ENCODE assay signal across 16 cellular contexts in the genomic region with DNA sequence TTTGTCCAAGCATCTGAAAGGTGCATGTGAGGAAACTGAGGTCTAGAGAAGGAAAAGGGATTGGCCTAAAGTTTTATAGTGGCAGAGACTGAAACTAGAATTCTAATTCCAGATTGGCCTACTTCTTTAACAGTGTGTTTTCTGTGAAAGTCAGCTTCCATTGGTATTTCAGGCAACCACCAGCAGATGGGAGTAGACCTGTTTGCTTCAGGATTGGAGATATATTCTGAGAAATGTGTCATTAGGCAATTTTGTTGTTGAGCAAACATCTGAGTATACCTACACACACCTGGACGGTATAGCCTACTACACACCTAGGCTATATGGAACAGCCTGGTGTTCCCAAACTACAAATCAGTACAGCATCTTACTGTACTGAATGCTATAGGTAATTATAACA.
A peak's percentile ranks its signal among the peaks of the same experiment; 100 is the strongest.
DNase-seq lines count a peak whose midpoint lies in the region; ATAC-seq and TF ChIP-seq lines count a peak whose summit lies in the region.
"Had no signal": no experiment of that assay in that cellular context is flagged by ENCODE, and none has a peak within 500 bp of the region (broad histone marks: within the 10 kb centered on the region; RNA-seq: fewer than 3 reads in every experiment).

No MANE protein-coding gene starts in this region.

- BruUV-seq in PC-3 (replicated peaks; lab: Mats Ljungman, UMichigan): no TSS peak

- intact Hi-C loops in PC-3 (cut with micrococcal nuclease): no loop called here

- H3K9me2 ChIP-seq in GM23338 (ENCODE audit: insufficient read depth): no peaks in the 10 kb centered on the region
- H3K9me2 ChIP-seq in PC-3 (replicated peaks; ENCODE audit: low read length): no peaks in the 10 kb centered on the region

- H3K9ac ChIP-seq in PC-3 (ENCODE audit: low read length): no peak overlapping the region

- H2AFZ ChIP-seq in GM23338 (no peak overlapping the region), PC-3 (ENCODE audit: low read length) (no peak overlapping the region)

- H3K4me1 ChIP-seq in GM23338 (ENCODE audit: insufficient read depth) (no peaks in the 10 kb centered on the region), PC-3 (ENCODE audit: insufficient read depth, low read length) (no peaks in the 10 kb centered on the region)
- H3K4me1 ChIP-seq: lower lobe of right lung had no signal

- H3K27ac Mint-ChIP-seq in GM23338: no peak overlapping the region
- H3K27ac Mint-ChIP-seq in nephron: no peak overlapping the region
- H3K27ac Mint-ChIP-seq: activated CD4-positive, alpha-beta T cell treated with anti-CD3 and anti-CD28 coated beads, Interleukin-2, amount 10 ng/mL, durations not matched to agents 7 days and 5 days; CD4-positive, CD25-positive, alpha-beta regulatory T cell; T-helper 1 cell treated with Interleukin-12 subunit alpha and Interleukin-12 subunit beta and Interleukin-4 antibody, amounts not matched to agents 30 μg/mL and 1 μg/mL, for 36 hours had no signal

- DNase-seq in GM23338 (ENCODE audit: low spot score): peak; percentile 19
- DNase-seq in PC-3: peak; percentile 48
- DNase-seq in epithelial cell of esophagus (ENCODE audit: low read depth): peak; percentile 55
- DNase-seq in AG08396 (ENCODE audit: low spot score): no peak
- no peak for DNase-seq in SKM-1 (lab: John Stamatoyannopoulos, UW; ENCODE audit: unreplicated experiment)
- DNase-seq: activated CD4-positive, alpha-beta T cell treated with anti-CD3 and anti-CD28 coated beads, Interleukin-2, amount 10 ng/mL, durations not matched to agents 7 days and 5 days; CD4-positive, CD25-positive, alpha-beta regulatory T cell; effector CD8-positive, alpha-beta T cell; glutamatergic neuron; lower lobe of right lung; nucleus accumbens had no signal

- no peaks in the 10 kb centered on the region for H3F3A ChIP-seq in GM23338 (replicated peaks; ENCODE audit: low read depth)
- no peaks in the 10 kb centered on the region for H3F3A ChIP-seq in PC-3 (ENCODE audit: low read length, unreplicated experiment)

- no peaks in the 10 kb centered on the region for H3K27me3 Mint-ChIP-seq in GM23338 (ENCODE audit: insufficient read depth, low read depth, poor library complexity)
- H3K27me3 Mint-ChIP-seq in nephron (ENCODE audit: low read depth): no peaks in the 10 kb centered on the region
- H3K27me3 Mint-ChIP-seq: activated CD4-positive, alpha-beta T cell treated with anti-CD3 and anti-CD28 coated beads, Interleukin-2, amount 10 ng/mL, durations not matched to agents 7 days and 5 days; CD4-positive, CD25-positive, alpha-beta regulatory T cell had no signal

- H3K27ac ChIP-seq in GM23338 (ENCODE audit: low read depth): no peak overlapping the region
- H3K27ac ChIP-seq in PC-3 (ENCODE audit: low read length): no peak overlapping the region
- H3K27ac ChIP-seq: lower lobe of right lung, skin epidermis had no signal

- POLR2A ChIA-PET in PC-3 (lab: Charles Lee; ENCODE audit: unreplicated experiment): no interaction called here

- H3K79me2 ChIP-seq in GM23338 (replicated peaks; ENCODE audit: insufficient read depth): no peaks in the 10 kb centered on the region
- H3K79me2 ChIP-seq in PC-3 (ENCODE audit: low read length): no peaks in the 10 kb centered on the region

- TF ChIP-seq CTCF in GM23338 (conservative IDR thresholded peaks at IDR 0.05; ENCODE audit: low read depth in 2 of 2) (peak; percentile 46 to 55), PC-3 (conservative IDR thresholded peaks at IDR 0.05; ENCODE audit: low read depth, low read length) (peak; percentile 54), epithelial cell of esophagus (IDR thresholded peaks at IDR 0.05; ENCODE audit: insufficient read depth, low read depth, low read length, missing control alignments) (peak; percentile 53), nephron (IDR thresholded peaks at IDR 0.05; ENCODE audit: unreplicated experiment in 3 of 3) (peak; percentile 16 to 38 (median 33))

- H4K20me1 ChIP-seq in GM23338 (replicated peaks; ENCODE audit: insufficient read depth): no peaks in the 10 kb centered on the region
- H4K20me1 ChIP-seq in PC-3 (ENCODE audit: low read length): no peaks in the 10 kb centered on the region

- H3K9me3 Mint-ChIP-seq in GM23338 (peaks cover 10% of the 10 kb centered on the region; the same call in 2 of the 3 replicates), nephron (peaks cover 3% of the 10 kb centered on the region)
- H3K9me3 Mint-ChIP-seq: activated CD4-positive, alpha-beta T cell treated with anti-CD3 and anti-CD28 coated beads, Interleukin-2, amount 10 ng/mL, durations not matched to agents 7 days and 5 days; T-helper 1 cell treated with Interleukin-12 subunit alpha and Interleukin-12 subunit beta and Interleukin-4 antibody, amounts not matched to agents 30 μg/mL and 1 μg/mL, for 36 hours had no signal

- ATAC-seq in GM23338 (no peak), PC-3 (peak; percentile 35; the same call in 1 of the 2 replicates), GM18502 (IDR thresholded peaks at IDR 0.05; ENCODE audit: poor library complexity, unreplicated experiment) (no peak), GM21576 (IDR thresholded peaks at IDR 0.05; ENCODE audit: unreplicated experiment) (no peak)
- ATAC-seq: lower lobe of right lung had no signal

- H3K4me3 Mint-ChIP-seq in GM23338 (no peak overlapping the region), nephron (no peak overlapping the region)
- H3K4me3 Mint-ChIP-seq: activated CD4-positive, alpha-beta T cell treated with anti-CD3 and anti-CD28 coated beads, Interleukin-2, amount 10 ng/mL, durations not matched to agents 7 days and 5 days; CD4-positive, CD25-positive, alpha-beta regulatory T cell; T-helper 1 cell treated with Interleukin-12 subunit alpha and Interleukin-12 subunit beta and Interleukin-4 antibody, amounts not matched to agents 30 μg/mL and 1 μg/mL, for 36 hours had no signal

- CTCF ChIA-PET in PC-3 (lab: Charles Lee): no interaction called here

- H3K36me3 Mint-ChIP-seq in GM23338 (ENCODE audit: low read depth) (no peaks in the 10 kb centered on the region), nephron (ENCODE audit: low read depth) (no peaks in the 10 kb centered on the region)
- H3K36me3 Mint-ChIP-seq: CD4-positive, CD25-positive, alpha-beta regulatory T cell had no signal

- no peaks in the 10 kb centered on the region for H3K36me3 ChIP-seq in GM23338 (ENCODE audit: insufficient read depth)
- no peaks in the 10 kb centered on the region for H3K36me3 ChIP-seq in PC-3 (ENCODE audit: low read depth, low read length)
- H3K36me3 ChIP-seq: lower lobe of right lung had no signal

- H3K4me1 Mint-ChIP-seq in GM23338: no peaks in the 10 kb centered on the region
- no peaks in the 10 kb centered on the region for H3K4me1 Mint-ChIP-seq in nephron
- H3K4me1 Mint-ChIP-seq: activated CD4-positive, alpha-beta T cell treated with anti-CD3 and anti-CD28 coated beads, Interleukin-2, amount 10 ng/mL, durations not matched to agents 7 days and 5 days had no signal

- no peak overlapping the region for H3K4me3 ChIP-seq in GM23338
- H3K4me3 ChIP-seq in PC-3 (ENCODE audit: low read length): no peak overlapping the region
- no peak overlapping the region for H3K4me3 ChIP-seq in epithelial cell of esophagus (ENCODE audit: low read length)
- H3K4me3 ChIP-seq: lower lobe of right lung, skin epidermis had no signal

- no peaks in the 10 kb centered on the region for H3K27me3 ChIP-seq in GM23338 (ENCODE audit: insufficient read depth)
- H3K27me3 ChIP-seq in PC-3 (ENCODE audit: low read length): no peaks in the 10 kb centered on the region

- no peaks in the 10 kb centered on the region for H3K9me3 ChIP-seq in PC-3 (ENCODE audit: low read length)
- H3K9me3 ChIP-seq: lower lobe of right lung had no signal

- H3K4me2 ChIP-seq in GM23338: no peak overlapping the region
- no peak overlapping the region for H3K4me2 ChIP-seq in PC-3 (ENCODE audit: low read length)

TF ChIP-seq in GM23338, 12 proteins besides CTCF, POLR2A, EP300 and RAD21:
- TF ChIP-seq POLR2AphosphoS5 (IDR thresholded peaks at IDR 0.05; ENCODE audit: low read depth): no peak
- TF ChIP-seq NANOG (IDR thresholded peaks at IDR 0.05; ENCODE audit: borderline replicate concordance): no peak

Comparison
In these comparisons a context has a peak if more than half of its experiments do, and no peak if none do; other contexts are left out.
1. DNase-seq: peak in GM23338 (single experiment), PC-3 (single experiment) and epithelial cell of esophagus (single experiment); none in AG08396 (single experiment) and SKM-1 (single experiment).
2. Peak in every context shown above with its lines, with median percentiles within 50 percentile points of each other: CTCF ChIP-seq.